Comparison of ENCODE assay signal across 15 cellular contexts in genomic region chr3:188431553-188431952, GRCh38.
DNase-seq lines count a peak whose midpoint lies in the region; ATAC-seq and TF ChIP-seq lines count a peak whose summit lies in the region.
"Had no signal": no experiment of that assay in that cellular context is flagged by ENCODE, and none has a peak within 500 bp of the region (broad histone marks: within the 10 kb centered on the region; RNA-seq: fewer than 3 reads in every experiment).

No MANE protein-coding gene starts in this region.

- H3K4me3 Mint-ChIP-seq in naive thymus-derived CD4-positive, alpha-beta T cell = no peak overlapping the region
- H3K4me3 Mint-ChIP-seq in endothelial cell (ENCODE audit: unreplicated experiment) = no peak overlapping the region

- no peaks in the 10 kb centered on the region for H3K27me3 ChIP-seq in BJ (ENCODE audit: control insufficient read depth, insufficient read depth, low read length)
- no peaks in the 10 kb centered on the region for H3K27me3 ChIP-seq in naive thymus-derived CD4-positive, alpha-beta T cell (ENCODE audit: control insufficient read depth in 2 of 2, insufficient read depth in 2 of 2, low read length in 2 of 2)
- H3K27me3 ChIP-seq: cardiac muscle cell, MG63 had no signal

- H3K4me1 ChIP-seq in naive thymus-derived CD4-positive, alpha-beta T cell (ENCODE audit: control insufficient read depth in 2 of 2, insufficient read depth in 2 of 2, low read length in 2 of 2) = no peaks in the 10 kb centered on the region

- H3K27ac Mint-ChIP-seq in naive thymus-derived CD4-positive, alpha-beta T cell = no peak overlapping the region
- H3K27ac Mint-ChIP-seq in endothelial cell (ENCODE audit: unreplicated experiment) = no peak overlapping the region

- H3K9me3 ChIP-seq in naive thymus-derived CD4-positive, alpha-beta T cell (ENCODE audit: control insufficient read depth in 2 of 3, low read length in 3 of 3) = no peaks in the 10 kb centered on the region

- H3K27ac ChIP-seq in naive thymus-derived CD4-positive, alpha-beta T cell (ENCODE audit: low read depth, low read length) = no peak overlapping the region
- H3K27ac ChIP-seq: cardiac muscle cell had no signal

- ATAC-seq in naive thymus-derived CD4-positive, alpha-beta T cell = peak; percentile 77
- ATAC-seq: Panc1 had no signal

- H3K4me1 Mint-ChIP-seq in naive thymus-derived CD4-positive, alpha-beta T cell = peaks cover 15 to 30% (median 26%) of the 10 kb centered on the region in 7 donors
- H3K4me1 Mint-ChIP-seq in endothelial cell (ENCODE audit: unreplicated experiment) = peaks cover 51% of the 10 kb centered on the region

- DNase-seq in BJ (ENCODE audit: low read depth) = peak; percentile 10
- peak; percentile 69 for DNase-seq in M059J (ENCODE audit: low read depth)
- DNase-seq in dermis microvascular lymphatic vessel endothelial cell (ENCODE audit: low read depth in 2 of 2) = peak; percentile 48 to 78
- no peak for DNase-seq in naive thymus-derived CD4-positive, alpha-beta T cell
- no peak for DNase-seq in endothelial cell (ENCODE audit: low spot score)
- no peak for DNase-seq in stimulated activated naive CD4-positive, alpha-beta T cell (lab: John Stamatoyannopoulos, UW)
- DNase-seq in GOT3 (lab: John Stamatoyannopoulos, UW) = no peak
- DNase-seq in NK-92 treated with Interleukin-12 subunit alpha and Interleukin-12 subunit beta, amount 100 ng/mL, for 24 hours (lab: John Stamatoyannopoulos, UW) = no peak
- DNase-seq: activated CD4-positive, alpha-beta T cell treated with anti-CD3 and anti-CD28 coated beads, Interleukin-2, amount 50 U/mL, for 48 hours; DMS153; islet precursor cell; MG63 had no signal

- no peaks in the 10 kb centered on the region for H3K27me3 Mint-ChIP-seq in naive thymus-derived CD4-positive, alpha-beta T cell
- peaks cover 2% of the 10 kb centered on the region for H3K27me3 Mint-ChIP-seq in endothelial cell (ENCODE audit: unreplicated experiment)

- no peak for TF ChIP-seq CTCF in BJ (IDR thresholded peaks at IDR 0.05; ENCODE audit: insufficient read depth, low read depth, low read length)
- TF ChIP-seq CTCF in endothelial cell (IDR thresholded peaks at IDR 0.05; ENCODE audit: unreplicated experiment) = no peak

- POLR2A ChIA-PET in BJ (lab: Charles Lee) = no interaction called here
- POLR2A ChIA-PET in naive thymus-derived CD4-positive, alpha-beta T cell (lab: Charles Lee) = interaction anchor here (0.8 kb wide), 1 partner anchor 41 kb away, joined by 3 read pairs; no protein-coding TSS in a partner anchor

- H3K4me3 ChIP-seq in BJ (ENCODE audit: low read depth, low read length) = no peak overlapping the region
- H3K4me3 ChIP-seq in naive thymus-derived CD4-positive, alpha-beta T cell (ENCODE audit: low read length) = no peak overlapping the region
- H3K4me3 ChIP-seq: cardiac muscle cell, MG63, smooth muscle cell had no signal

- intact Hi-C loops in naive thymus-derived CD4-positive, alpha-beta T cell (cut with micrococcal nuclease) = loop anchor here in 1 of 2 donors (5.0 kb wide), 1 partner anchor 89 kb away; no protein-coding TSS in a partner anchor

- CTCF ChIA-PET in BJ (lab: Yijun Ruan, JAX) = interaction anchor here (1.0 to 2.0 kb wide), 3 partner anchors 14 to 691 kb away, joined by 3 to 6 read pairs (median 4); no protein-coding TSS in a partner anchor
- CTCF ChIA-PET in naive thymus-derived CD4-positive, alpha-beta T cell (lab: Charles Lee) = interaction anchor here (0.6 kb wide), 1 partner anchor 102 kb away, joined by 3 read pairs; no protein-coding TSS in a partner anchor

- H3K36me3 ChIP-seq in BJ (ENCODE audit: control insufficient read depth, insufficient read depth, low read length) = 0 out of 2 replicates have a peak, but pooled peaks cover 1% of the 10 kb centered on the region
- H3K36me3 ChIP-seq in naive thymus-derived CD4-positive, alpha-beta T cell (ENCODE audit: control insufficient read depth in 2 of 3, insufficient read depth in 3 of 3, low read length in 3 of 3) = no peaks in the 10 kb centered on the region
- H3K36me3 ChIP-seq: cardiac muscle cell, MG63 had no signal

- peaks cover 0 to 8% (median 2%) of the 10 kb centered on the region in 11 donors for H3K9me3 Mint-ChIP-seq in naive thymus-derived CD4-positive, alpha-beta T cell
- no peaks in the 10 kb centered on the region for H3K9me3 Mint-ChIP-seq in endothelial cell (ENCODE audit: unreplicated experiment)

- peaks cover 0 to 32% (median 11%) of the 10 kb centered on the region in 5 donors for H3K36me3 Mint-ChIP-seq in naive thymus-derived CD4-positive, alpha-beta T cell
- peaks cover 9% of the 10 kb centered on the region for H3K36me3 Mint-ChIP-seq in endothelial cell (ENCODE audit: low read depth, unreplicated experiment)

Comparison
In these comparisons a context has a peak if more than half of its experiments do, and no peak if none do; other contexts are left out.
1. DNase-seq: peak in BJ (single experiment), M059J (single experiment) and dermis microvascular lymphatic vessel endothelial cell (2 of 2); none in naive thymus-derived CD4-positive, alpha-beta T cell (0 of 9), endothelial cell (single experiment), stimulated activated naive CD4-positive, alpha-beta T cell (0 of 6), GOT3 (single experiment) and NK-92 treated with Interleukin-12 subunit alpha and Interleukin-12 subunit beta, amount 100 ng/mL, for 24 hours (single experiment).